ENCODE assay signal across 9 cellular contexts in genomic region chr20:21127201-21127981, GRCh38. TPM values are rescaled to one million over a fixed set of nuclear protein-coding genes. Genes with fewer than 3 reads are reported as not detected.
A peak's percentile ranks its signal among the peaks of the same experiment; 100 is the strongest.
DNase-seq lines count a peak whose midpoint lies in the region; ATAC-seq and TF ChIP-seq lines count a peak whose summit lies in the region.
"Had no signal": no experiment of that assay in that cellular context is flagged by ENCODE, and none has a peak within 500 bp of the region (broad histone marks: within the 10 kb centered on the region; RNA-seq: fewer than 3 reads in every experiment).

No MANE protein-coding gene starts in this region.

- peaks cover 9% of the 10 kb centered on the region for H3K4me1 Mint-ChIP-seq in Caco-2 (ENCODE audit: low read depth, unreplicated experiment)
- peaks cover 26% of the 10 kb centered on the region for H3K4me1 Mint-ChIP-seq in central memory CD8-positive, alpha-beta T cell

- no peaks in the 10 kb centered on the region for H3K9me3 Mint-ChIP-seq in Caco-2 (ENCODE audit: unreplicated experiment)
- H3K9me3 Mint-ChIP-seq in central memory CD8-positive, alpha-beta T cell = no peaks in the 10 kb centered on the region

- H3K27ac Mint-ChIP-seq in Caco-2 (ENCODE audit: unreplicated experiment) = no peak overlapping the region
- peak overlapping the region; percentile 5 for H3K27ac Mint-ChIP-seq in central memory CD8-positive, alpha-beta T cell (ENCODE audit: low read depth)

- intact Hi-C loops in Caco-2 (cut with micrococcal nuclease; ENCODE audit: unreplicated experiment) = no loop called here

- no peak for ATAC-seq in central memory CD8-positive, alpha-beta T cell (replicated peaks; ENCODE audit: extremely low read depth, poor library complexity, severe bottlenecking)
- ATAC-seq in HG02870 (IDR thresholded peaks at IDR 0.05; ENCODE audit: unreplicated experiment) (no peak), GM19467 (IDR thresholded peaks at IDR 0.05; ENCODE audit: unreplicated experiment) (no peak)

- BruUV-seq in Caco-2 (replicated peaks; lab: Mats Ljungman, UMichigan) = no TSS peak

- H3K27ac ChIP-seq in Karpas-422 (ENCODE audit: low read length) (no peak overlapping the region), osteoblast (ENCODE audit: low read depth, low read length) (no peak overlapping the region)

- H3K27me3 ChIP-seq in Caco-2 (replicated peaks; ENCODE audit: control insufficient read depth, insufficient read depth, low read length) = no peaks in the 10 kb centered on the region
- no peaks in the 10 kb centered on the region for H3K27me3 ChIP-seq in Karpas-422 (ENCODE audit: low read length)
- no peaks in the 10 kb centered on the region for H3K27me3 ChIP-seq in osteoblast (ENCODE audit: insufficient read depth, low read length)

- no peaks in the 10 kb centered on the region for H3K36me3 ChIP-seq in Caco-2 (ENCODE audit: control insufficient read depth, insufficient read depth, low read length)
- no peaks in the 10 kb centered on the region for H3K36me3 ChIP-seq in Karpas-422 (ENCODE audit: insufficient read depth, low read length)
- H3K36me3 ChIP-seq in osteoblast (ENCODE audit: insufficient read depth, low read length) = no peaks in the 10 kb centered on the region

- POLR2A ChIA-PET in Caco-2 (lab: Charles Lee) = interaction anchor here (1.7 kb wide), 1 partner anchor 8 kb away, joined by 7 read pairs; no protein-coding TSS in a partner anchor

- H3K4me2 ChIP-seq in Karpas-422 (ENCODE audit: low read depth, low read length, poor library complexity, severe bottlenecking) (peak overlapping the region; percentile 92), osteoblast (ENCODE audit: insufficient read depth, low read length) (peak overlapping the region; percentile 94)

- peak overlapping the region; percentile 90 for H3K9ac ChIP-seq in Karpas-422 (ENCODE audit: low read length)

- CTCF ChIA-PET in Caco-2 (lab: Charles Lee) = interaction anchor here (1.6 to 2.1 kb wide), 2 partner anchors 267 to 290 kb away, joined by 5 to 6 read pairs; no protein-coding TSS in a partner anchor

- H3K4me1 ChIP-seq in Caco-2 = no peaks in the 10 kb centered on the region
- peaks cover 20% of the 10 kb centered on the region for H3K4me1 ChIP-seq in Karpas-422 (ENCODE audit: low read length)
- H3K4me1 ChIP-seq in osteoblast (ENCODE audit: insufficient read depth, low read length) = peaks cover 6% of the 10 kb centered on the region

- no peaks in the 10 kb centered on the region for H3K27me3 Mint-ChIP-seq in Caco-2 (ENCODE audit: insufficient read depth, unreplicated experiment)
- no peaks in the 10 kb centered on the region for H3K27me3 Mint-ChIP-seq in central memory CD8-positive, alpha-beta T cell

- no peaks in the 10 kb centered on the region for H3K9me2 ChIP-seq in Karpas-422 (replicated peaks; ENCODE audit: insufficient read depth, low read length)

- peaks cover 34% of the 10 kb centered on the region for H3K79me2 ChIP-seq in Karpas-422 (ENCODE audit: low read length)
- H3K79me2 ChIP-seq in osteoblast (ENCODE audit: insufficient read depth, low read length) = peaks cover 5% of the 10 kb centered on the region

- DNase-seq in Caco-2 (no peak), Karpas-422 (no peak), osteoblast (ENCODE audit: insufficient read length, low spot score, missing footprints) (peak; percentile 18), occipital lobe (lab: John Stamatoyannopoulos, UW) (no peak), NCI-H2196 treated with DMSO at 0.1 percent for 48 hours (lab: John Stamatoyannopoulos, UW; ENCODE audit: unreplicated experiment) (no peak)
- DNase-seq in central memory CD8-positive, alpha-beta T cell (ENCODE audit: low spot score in 2 of 2) = no peak

- no peaks in the 10 kb centered on the region for H4K20me1 ChIP-seq in Karpas-422 (ENCODE audit: insufficient read depth, low read depth, low read length)
- H4K20me1 ChIP-seq in osteoblast (ENCODE audit: insufficient read depth, low read length) = no peaks in the 10 kb centered on the region

- TF ChIP-seq CTCF in Caco-2 (IDR thresholded peaks at IDR 0.05; ENCODE audit: insufficient read depth in 1 of 2, low read depth in 1 of 2, low read length in 1 of 2, severe bottlenecking in 1 of 2, unreplicated experiment in 1 of 2) (no peak), osteoblast (IDR thresholded peaks at IDR 0.05; ENCODE audit: extremely low read depth, low read depth, low read length) (no peak)

- H2AFZ ChIP-seq in Karpas-422 (ENCODE audit: low read length) = 0 out of 2 replicates have a peak overlapping the region, but pooled peaks have one; percentile 99
- no peak overlapping the region for H2AFZ ChIP-seq in osteoblast (ENCODE audit: low read length)

- H3K4me3 ChIP-seq in Caco-2 (ENCODE audit: low read depth, low read length) (peak overlapping the region; percentile 97), Karpas-422 (ENCODE audit: low read length) (peak overlapping the region; percentile 96), osteoblast (ENCODE audit: insufficient read depth, low read length) (peak overlapping the region; percentile 95)

- H3K4me3 Mint-ChIP-seq in Caco-2 (ENCODE audit: unreplicated experiment) = peak overlapping the region; percentile 84
- peak overlapping the region; percentile 92 for H3K4me3 Mint-ChIP-seq in central memory CD8-positive, alpha-beta T cell

- no peaks in the 10 kb centered on the region for H3K9me3 ChIP-seq in Caco-2
- no peaks in the 10 kb centered on the region for H3K9me3 ChIP-seq in Karpas-422 (ENCODE audit: low read length)
- no peaks in the 10 kb centered on the region for H3K9me3 ChIP-seq in osteoblast (ENCODE audit: low read depth, low read length)

- peaks cover 6% of the 10 kb centered on the region for H3K36me3 Mint-ChIP-seq in Caco-2 (ENCODE audit: insufficient read depth, unreplicated experiment)
- peaks cover 9% of the 10 kb centered on the region for H3K36me3 Mint-ChIP-seq in central memory CD8-positive, alpha-beta T cell (ENCODE audit: insufficient read depth)

RNA-seq across cellular contexts. Expression of gene KIZ, which starts 1.5 kb away (rescaled TPM):
- total RNA-seq in Caco-2 (2022) (21.0 and 31.8 TPM in 2 replicates), osteoblast (40.1 and 40.5 TPM in 2 replicates), occipital lobe (8.4 TPM)
- total RNA-seq in Karpas-422 (2014; rRNA removed; shearing (Covaris generic); ENCODE audit: low replicate concordance) = 22.1 and 23.0 TPM in 2 replicates

RNA-seq across cellular contexts. Expression of gene LINC00237, which starts 21.2 kb away (rescaled TPM):
- 1.5 and 1.8 TPM in 2 replicates for total RNA-seq in Caco-2 (2022)
- total RNA-seq in Karpas-422 (2014; rRNA removed; shearing (Covaris generic); ENCODE audit: low replicate concordance) = 0.14 TPM in 1 of 2 replicates, not detected in the other
- total RNA-seq in osteoblast = not detected in 2 replicates
- 2.0 TPM for total RNA-seq in occipital lobe
- total RNA-seq: posterior vena cava had no signal
